In genomic region chr22:36326178-36327161, GRCh38 we compare ENCODE assay signal across 11 cellular contexts.
DNase-seq lines count a peak whose midpoint lies in the region; ATAC-seq and TF ChIP-seq lines count a peak whose summit lies in the region.
"Had no signal": no experiment of that assay in that cellular context is flagged by ENCODE, and none has a peak within 500 bp of the region (broad histone marks: within the 10 kb centered on the region; RNA-seq: fewer than 3 reads in every experiment).

No MANE protein-coding gene starts in this region.

- peaks cover 87 to 97% (median 93%) of the 10 kb centered on the region in 4 donors for H3K4me1 ChIP-seq in upper lobe of left lung

- 78% methylated on average over 18 to 20 of the region's 20 CpGs for WGBS in upper lobe of left lung, 2 donors

- H3K9me3 ChIP-seq in upper lobe of left lung, result no peaks in the 10 kb centered on the region

- POLR2A ChIA-PET in naive thymus-derived CD8-positive, alpha-beta T cell (lab: Charles Lee), result interaction anchor here (0.8 to 4.7 kb wide), 14 partner anchors 7 to 60 kb away, joined by 3 to 61 read pairs (median 5); partner anchors contain the start of gene MYH9

- H3K27me3 Mint-ChIP-seq in activated T-cell treated with anti-CD3 and anti-CD28 coated beads, Interleukin-2, amount 50 U/mL, for 72 hours (ENCODE audit: low read depth), result no peaks in the 10 kb centered on the region
- H3K27me3 Mint-ChIP-seq in naive thymus-derived CD8-positive, alpha-beta T cell, result no peaks in the 10 kb centered on the region

- no peak overlapping the region for H3K4me3 Mint-ChIP-seq in activated T-cell treated with anti-CD3 and anti-CD28 coated beads, Interleukin-2, amount 50 U/mL, for 72 hours
- peak overlapping the region in 2 of 10 donors; percentile 37 to 45 for H3K4me3 Mint-ChIP-seq in naive thymus-derived CD8-positive, alpha-beta T cell

- peaks cover 28 to 78% (median 55%) of the 10 kb centered on the region in 4 donors for H3K36me3 ChIP-seq in upper lobe of left lung

- TF ChIP-seq CTCF in upper lobe of left lung (IDR thresholded peaks at IDR 0.05), result no peak

- no peak for TF ChIP-seq EP300 in upper lobe of left lung (IDR thresholded peaks at IDR 0.05)

- no peak for ATAC-seq in activated T-cell treated with anti-CD3 and anti-CD28 coated beads, Interleukin-2, amount 50 U/mL, for 72 hours (replicated peaks in 1 of 2)
- ATAC-seq in naive thymus-derived CD8-positive, alpha-beta T cell, result no peak
- no peak for ATAC-seq in upper lobe of left lung (ENCODE audit: low FRiP score in 2 of 2)

- H3K36me3 Mint-ChIP-seq in activated T-cell treated with anti-CD3 and anti-CD28 coated beads, Interleukin-2, amount 50 U/mL, for 72 hours (ENCODE audit: insufficient read depth in 2 of 2), result peaks cover 27 to 46% of the 10 kb centered on the region in 2 donors
- peaks cover 6 to 77% (median 21%) of the 10 kb centered on the region in 3 donors for H3K36me3 Mint-ChIP-seq in naive thymus-derived CD8-positive, alpha-beta T cell

- H3K4me1 Mint-ChIP-seq in activated T-cell treated with anti-CD3 and anti-CD28 coated beads, Interleukin-2, amount 50 U/mL, for 72 hours (ENCODE audit: low read depth), result peaks cover 44% of the 10 kb centered on the region
- H3K4me1 Mint-ChIP-seq in naive thymus-derived CD8-positive, alpha-beta T cell, result peaks cover 40 to 61% (median 57%) of the 10 kb centered on the region in 4 donors

- TF ChIP-seq POLR2A in upper lobe of left lung (IDR thresholded peaks at IDR 0.05), result no peak

- no peaks in the 10 kb centered on the region for H3K9me3 Mint-ChIP-seq in activated T-cell treated with anti-CD3 and anti-CD28 coated beads, Interleukin-2, amount 50 U/mL, for 72 hours
- no peaks in the 10 kb centered on the region for H3K9me3 Mint-ChIP-seq in naive thymus-derived CD8-positive, alpha-beta T cell

- H3K27me3 ChIP-seq in upper lobe of left lung, result no peaks in the 10 kb centered on the region

- DNase-seq in activated T-cell treated with anti-CD3 and anti-CD28 coated beads, Interleukin-2, amount 50 U/mL, for 72 hours, result no peak
- DNase-seq in activated T-cell treated with anti-CD3 and anti-CD28 coated beads, Interleukin-2, amount 50 U/mL, for 48 hours, result no peak
- no peak for DNase-seq in naive thymus-derived CD8-positive, alpha-beta T cell
- no peak for DNase-seq in upper lobe of left lung
- DNase-seq in RPMI8226, result no peak
- no peak for DNase-seq in pons (ENCODE audit: low spot score)
- no peak for DNase-seq in NCI-H1417 (lab: John Stamatoyannopoulos, UW)
- DNase-seq: AML-193; NCI-H1048; stimulated activated CD4-positive, alpha-beta T cell treated with anti-CD3 and anti-CD28 coated beads, Interleukin-4, amount 100 ng/mL, for 1 hour had no signal

- peak overlapping the region; percentile 98 for H3K27ac ChIP-seq in cingulate gyrus (ENCODE audit: low read depth, low read length)
- peak overlapping the region; percentile 88 to 91 (median 89) for H3K27ac ChIP-seq in upper lobe of left lung

- peak overlapping the region; percentile 91 for H3K27ac Mint-ChIP-seq in activated T-cell treated with anti-CD3 and anti-CD28 coated beads, Interleukin-2, amount 50 U/mL, for 72 hours
- H3K27ac Mint-ChIP-seq in naive thymus-derived CD8-positive, alpha-beta T cell, result peak overlapping the region; percentile 80 to 99 (median 99)

- H3K4me3 ChIP-seq in upper lobe of left lung, result no peak overlapping the region
